In the genomic region with DNA sequence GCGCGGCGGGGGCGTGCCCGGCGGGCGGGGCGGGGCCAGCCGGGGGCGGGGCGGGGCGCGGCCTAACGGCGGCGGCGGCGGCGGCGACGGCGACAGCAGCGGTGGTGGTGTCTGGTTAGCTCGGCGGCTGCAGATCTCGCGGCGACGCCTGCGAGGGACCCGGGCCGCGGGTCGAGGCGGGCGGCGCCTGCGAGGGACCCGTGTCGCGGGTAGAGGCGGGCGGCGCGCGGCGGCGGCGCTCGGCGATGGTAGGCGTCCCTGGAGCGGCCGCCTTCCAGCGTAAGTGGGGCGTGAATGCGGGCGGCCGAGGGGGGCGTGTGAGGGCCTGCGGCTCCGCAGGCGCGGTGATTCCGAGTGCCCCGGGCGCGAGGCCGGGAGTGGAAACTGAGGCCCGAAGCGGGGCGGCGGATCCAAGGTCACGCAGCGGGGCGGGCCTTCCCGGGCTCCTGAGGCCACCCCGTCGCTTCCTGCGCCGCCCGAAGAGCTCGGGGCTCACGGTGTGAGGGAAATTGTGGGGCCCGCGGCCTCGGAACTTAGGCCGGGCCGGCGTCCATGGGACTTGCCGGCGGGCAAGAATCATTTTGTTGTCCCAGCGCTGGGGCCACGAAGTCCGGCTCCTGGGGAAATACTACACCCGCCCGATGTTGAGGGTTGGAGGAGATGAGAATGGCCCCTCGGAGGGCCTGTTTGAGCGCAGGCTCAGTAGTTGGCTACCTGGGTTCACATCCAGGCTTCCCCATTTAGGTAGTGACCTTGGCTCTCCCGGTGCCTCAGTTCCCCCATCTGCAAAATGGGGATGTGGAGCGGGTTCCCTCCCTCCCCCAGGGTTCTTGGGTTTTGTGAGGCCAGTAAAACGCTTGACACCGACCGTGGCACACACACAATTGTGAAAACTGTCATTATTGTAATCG, we compare ENCODE assay signal across 8 cellular contexts. TPM values are rescaled to one million over a fixed set of nuclear protein-coding genes. Genes with fewer than 3 reads are reported as not detected.
DNase-seq lines count a peak whose midpoint lies in the region; ATAC-seq and TF ChIP-seq lines count a peak whose summit lies in the region.

TSS of gene CBFA2T2 (plus strand) at position 74 of the 911 bp plus-strand sequence. CDS start at position 246, 172 bp downstream.

- intact Hi-C loops in body of pancreas (cut with DNase I) = no loop called here

- POLR2A ChIA-PET in HEK293 (lab: Yijun Ruan, JAX) = interaction anchor here (0.5 to 1.9 kb wide), 24 partner anchors 9 to 899 kb away, joined by 3 to 19 read pairs (median 4); partner anchors contain the start of genes CDK5RAP1, EIF2S2, RALY and SNTA1

- peak; percentile 54 for ATAC-seq in body of pancreas

- H3K9ac ChIP-seq in iPS-18a (ENCODE audit: low read length) (peak within 1 kb of the TSS; percentile 61), skeletal muscle tissue (ENCODE audit: low read depth in 1 of 3, low read length in 3 of 3) (peak within 1 kb of the TSS; percentile 89 to 94 (median 92))

- peak; percentile 3 to 17 for DNase-seq in activated CD4-positive, alpha-beta T cell treated with anti-CD3 and anti-CD28 coated beads, Interleukin-2, amount 50 U/mL, for 24 hours (ENCODE audit: low read depth in 1 of 2, low spot score in 1 of 2)
- no peak for DNase-seq in activated CD4-positive, alpha-beta T cell treated with anti-CD3 and anti-CD28 coated beads, Interleukin-2, amount 50 U/mL, for 1 hour
- DNase-seq in MG63 (peak; percentile 67), body of pancreas (peak in 2 of 4 donors; percentile 67 to 71), GM19238 (ENCODE audit: insufficient read length, low spot score) (no peak)

- no peak for TF ChIP-seq POLR2A in body of pancreas (IDR thresholded peaks at IDR 0.05)

- CTCF ChIA-PET in HEK293 (lab: Yijun Ruan, JAX) = interaction anchor here (1.0 to 1.1 kb wide), 2 partner anchors 33 to 115 kb away, joined by 3 to 6 read pairs; no protein-coding TSS in a partner anchor

- H3K27me3 ChIP-seq in MG63 (no peaks in the 10 kb centered on the region), body of pancreas (no peaks in the 10 kb centered on the region), iPS-18a (ENCODE audit: control insufficient read depth, insufficient read depth, low read length) (no peaks in the 10 kb centered on the region), skeletal muscle tissue (ENCODE audit: control insufficient read depth in 3 of 3, insufficient read depth in 3 of 3, low read length in 3 of 3) (no peaks in the 10 kb centered on the region)

- peak within 1 kb of the TSS; percentile 85 for H3K27ac ChIP-seq in HEK293 (ENCODE audit: extremely low read depth, low read depth, low read length)
- H3K27ac ChIP-seq in body of pancreas = peak within 1 kb of the TSS; percentile 83 to 96 (median 94)
- H3K27ac ChIP-seq in iPS-18a (ENCODE audit: low read length) = no peak within 1 kb of the TSS
- peak within 1 kb of the TSS; percentile 97 for H3K27ac ChIP-seq in skeletal muscle tissue (ENCODE audit: low read depth, low read length)

- H3K9me3 ChIP-seq in HEK293 (ENCODE audit: control insufficient read depth, insufficient read depth, low read depth, low read length) (no peaks in the 10 kb centered on the region), MG63 (no peaks in the 10 kb centered on the region), body of pancreas (no peaks in the 10 kb centered on the region), iPS-18a (ENCODE audit: control insufficient read depth, low read depth, low read length) (no peaks in the 10 kb centered on the region), skeletal muscle tissue (ENCODE audit: control insufficient read depth in 3 of 3, low read length in 3 of 3) (no peaks in the 10 kb centered on the region)

- WGBS in body of pancreas, 2 donors = 1% methylated on average over 6 to 31 of the region's 105 CpGs

- H3K4me1 ChIP-seq in HEK293 (ENCODE audit: control insufficient read depth, insufficient read depth, low read length) (no peaks in the 10 kb centered on the region), body of pancreas (peaks cover 11% of the 10 kb centered on the region), iPS-18a (ENCODE audit: control insufficient read depth, low read depth, low read length) (no peaks in the 10 kb centered on the region), skeletal muscle tissue (ENCODE audit: control insufficient read depth in 3 of 3, insufficient read depth in 3 of 3, low read length in 3 of 3) (peaks cover 5 to 10% (median 9%) of the 10 kb centered on the region in 3 donors)

- H3K4me3 ChIP-seq in HEK293 (ENCODE audit: low read depth, low read length) = peak within 1 kb of the TSS; percentile 82
- H3K4me3 ChIP-seq in MG63 = peak within 1 kb of the TSS; percentile 94
- peak within 1 kb of the TSS; percentile 47 to 81 for H3K4me3 ChIP-seq in body of pancreas
- H3K4me3 ChIP-seq in iPS-18a (ENCODE audit: low read length) = peak within 1 kb of the TSS; percentile 86
- peak within 1 kb of the TSS; percentile 86 to 90 (median 88) for H3K4me3 ChIP-seq in skeletal muscle tissue (ENCODE audit: low read length in 3 of 3)

- H3K36me3 ChIP-seq in HEK293 (ENCODE audit: control insufficient read depth in 2 of 2, insufficient read depth in 1 of 2, low read length in 2 of 2) = no peaks in the 10 kb centered on the region; a peak in 1 of 3 replicates
- H3K36me3 ChIP-seq in MG63 = no peaks in the 10 kb centered on the region
- H3K36me3 ChIP-seq in body of pancreas (replicated peaks in 1 of 2; ENCODE audit: insufficient read depth in 1 of 2, low read depth in 2 of 2) = no peaks in the 10 kb centered on the region
- no peaks in the 10 kb centered on the region for H3K36me3 ChIP-seq in iPS-18a (ENCODE audit: control insufficient read depth, low read depth, low read length)
- H3K36me3 ChIP-seq in skeletal muscle tissue (ENCODE audit: control insufficient read depth in 3 of 3, insufficient read depth in 3 of 3, low read length in 3 of 3) = no peaks in the 10 kb centered on the region

- TF ChIP-seq CTCF in HEK293 (tag by site-specific recombination; IDR thresholded peaks at IDR 0.05) = 0 out of 2 replicates have a peak, but pooled peaks have one; percentile 24
- no peak for TF ChIP-seq CTCF in body of pancreas (IDR thresholded peaks at IDR 0.05)

TF ChIP-seq in HEK293, 187 proteins besides CTCF, POLR2A, EP300 and RAD21 (continues in another document):
- no peak for TF ChIP-seq ZNF529 (tag by site-specific recombination; IDR thresholded peaks at IDR 0.05; ENCODE audit: insufficient replicate concordance)
- no peak for TF ChIP-seq ZNF26 (tag by site-specific recombination; IDR thresholded peaks at IDR 0.05)
- TF ChIP-seq ZNF19 (tag by site-specific recombination; IDR thresholded peaks at IDR 0.05; ENCODE audit: low read depth) = no peak
- no peak for TF ChIP-seq ZBTB17 (tag by site-specific recombination; IDR thresholded peaks at IDR 0.05)
- no peak for TF ChIP-seq ZNF2 (tag by site-specific recombination; IDR thresholded peaks at IDR 0.05)
- no peak for TF ChIP-seq ZNF785 (tag by site-specific recombination; IDR thresholded peaks at IDR 0.05)
- no peak for TF ChIP-seq ZNF626 (tag by site-specific recombination; IDR thresholded peaks at IDR 0.05)
- no peak for TF ChIP-seq ZNF311 (tag by site-specific recombination; IDR thresholded peaks at IDR 0.05; ENCODE audit: borderline replicate concordance)
- no peak for TF ChIP-seq WT1 (tag by site-specific recombination; IDR thresholded peaks at IDR 0.05)
- no peak for TF ChIP-seq ZBTB1 (tag by site-specific recombination; IDR thresholded peaks at IDR 0.05)
- no peak for TF ChIP-seq ZNF792 (tag by site-specific recombination; IDR thresholded peaks at IDR 0.05)
- TF ChIP-seq ZNF132 (tag by site-specific recombination; IDR thresholded peaks at IDR 0.05; ENCODE audit: borderline replicate concordance) = no peak
- TF ChIP-seq ZFP69B (tag by site-specific recombination; IDR thresholded peaks at IDR 0.05) = peak; percentile 67; the same call in 1 of the 2 replicates
- TF ChIP-seq ZSCAN16 (tag by site-specific recombination; IDR thresholded peaks at IDR 0.05) = no peak
- no peak for TF ChIP-seq ZNF514 (tag by site-specific recombination; IDR thresholded peaks at IDR 0.05)
- TF ChIP-seq ZEB2 (tag by site-specific recombination; IDR thresholded peaks at IDR 0.05) = peak; percentile 62; the same call in 1 of the 2 replicates
- TF ChIP-seq PATZ1 (tag by site-specific recombination; IDR thresholded peaks at IDR 0.05) = peak; percentile 26; the same call in 1 of the 2 replicates

RNA-seq across cellular contexts. Expression of gene CBFA2T2, which starts in this region (rescaled TPM):
- total RNA-seq in MG63 (2014; rRNA removed; shearing (Covaris generic); ENCODE audit: low replicate concordance) = 7.2 and 7.5 TPM in 2 replicates
- total RNA-seq in body of pancreas (10 to 100 TPM; 10.6 to 12.5 TPM), skeletal muscle tissue (10.4 TPM)

Comparison
In these comparisons a context has a peak if more than half of its experiments do, and no peak if none do; other contexts are left out.
1. DNase-seq: peak in activated CD4-positive, alpha-beta T cell treated with anti-CD3 and anti-CD28 coated beads, Interleukin-2, amount 50 U/mL, for 24 hours (2 of 2) and MG63 (single experiment); none in activated CD4-positive, alpha-beta T cell treated with anti-CD3 and anti-CD28 coated beads, Interleukin-2, amount 50 U/mL, for 1 hour (single experiment) and GM19238 (single experiment).
2. Peak in every context shown above with its lines, with median percentiles within 50 percentile points of each other: H3K4me3 ChIP-seq.